13 cellular contexts compared by ENCODE assay signal in genomic region chr11:16356751-16357365, GRCh38. TPM values are rescaled to one million over a fixed set of nuclear protein-coding genes. Genes with fewer than 3 reads are reported as not detected.
DNase-seq lines count a peak whose midpoint lies in the region; ATAC-seq, FAIRE-seq and TF ChIP-seq lines count a peak whose summit lies in the region.
"Had no signal": no experiment of that assay in that cellular context is flagged by ENCODE, and none has a peak within 500 bp of the region (broad histone marks: within the 10 kb centered on the region; RNA-seq: fewer than 3 reads in every experiment).

No MANE protein-coding gene starts in this region.

- CTCF ChIA-PET in naive thymus-derived CD4-positive, alpha-beta T cell (lab: Charles Lee), result no interaction called here

- H3K4me1 ChIP-seq in skeletal muscle tissue (ENCODE audit: control insufficient read depth in 3 of 3, insufficient read depth in 3 of 3, low read length in 3 of 3), result peaks cover 12 to 19% (median 13%) of the 10 kb centered on the region in 3 donors
- no peaks in the 10 kb centered on the region for H3K4me1 ChIP-seq in naive thymus-derived CD4-positive, alpha-beta T cell (ENCODE audit: control insufficient read depth in 2 of 2, insufficient read depth in 2 of 2, low read length in 2 of 2)
- H3K4me1 ChIP-seq: BLaER1 had no signal

- no peak overlapping the region for H3K4me3 Mint-ChIP-seq in naive thymus-derived CD4-positive, alpha-beta T cell

- no peaks in the 10 kb centered on the region for H3K36me3 Mint-ChIP-seq in naive thymus-derived CD4-positive, alpha-beta T cell

- no peaks in the 10 kb centered on the region for H3K36me3 ChIP-seq in brain microvascular endothelial cell (replicated peaks)
- no peaks in the 10 kb centered on the region for H3K36me3 ChIP-seq in skeletal muscle tissue (ENCODE audit: control insufficient read depth in 3 of 3, insufficient read depth in 3 of 3, low read length in 3 of 3)
- no peaks in the 10 kb centered on the region for H3K36me3 ChIP-seq in naive thymus-derived CD4-positive, alpha-beta T cell (ENCODE audit: control insufficient read depth in 2 of 3, insufficient read depth in 3 of 3, low read length in 3 of 3)
- H3K36me3 ChIP-seq: BLaER1 had no signal

- H3K27ac ChIP-seq in brain microvascular endothelial cell (no peak overlapping the region), skeletal muscle tissue (ENCODE audit: low read depth, low read length) (peak overlapping the region; percentile 41)
- no peak overlapping the region for H3K27ac ChIP-seq in naive thymus-derived CD4-positive, alpha-beta T cell (ENCODE audit: low read depth, low read length)
- H3K27ac ChIP-seq: BLaER1 had no signal

- peak overlapping the region in 1 of 3 donors; percentile 15 for H3K9ac ChIP-seq in skeletal muscle tissue (ENCODE audit: low read depth in 1 of 3, low read length in 3 of 3)
- H3K9ac ChIP-seq: BLaER1 had no signal

- no peak for TF ChIP-seq CTCF in brain microvascular endothelial cell (IDR thresholded peaks at IDR 0.05; ENCODE audit: low read depth, low read length, missing control alignments)

- intact Hi-C loops in naive thymus-derived CD4-positive, alpha-beta T cell (cut with micrococcal nuclease), result no loop called here

- no peaks in the 10 kb centered on the region for H3K27me3 Mint-ChIP-seq in naive thymus-derived CD4-positive, alpha-beta T cell

- no peak for FAIRE-seq in GM12891 (lab: Jason Lieb, UNC)
- FAIRE-seq: frontal cortex had no signal

- no peak overlapping the region for H3K27ac Mint-ChIP-seq in naive thymus-derived CD4-positive, alpha-beta T cell

- no peak for TF ChIP-seq POLR2A in GM12891 (IDR thresholded peaks at IDR 0.05; ENCODE audit: low read depth, low read length)

- in situ Hi-C loops in brain microvascular endothelial cell (cut with HindIII; ENCODE audit: low pct_ligation_motif_present, low sequenced_read_pairs), result no loop called here

- no peak for ATAC-seq in naive thymus-derived CD4-positive, alpha-beta T cell
- ATAC-seq: activated CD4-positive, CD25-positive, alpha-beta regulatory T cell treated with anti-CD3 and anti-CD28 coated beads, Interleukin-2, amount 50 U/mL, for 24 hours had no signal

- no peaks in the 10 kb centered on the region for H3K27me3 ChIP-seq in brain microvascular endothelial cell (replicated peaks)
- no peaks in the 10 kb centered on the region for H3K27me3 ChIP-seq in skeletal muscle tissue (ENCODE audit: control insufficient read depth in 3 of 3, insufficient read depth in 3 of 3, low read length in 3 of 3)
- no peaks in the 10 kb centered on the region for H3K27me3 ChIP-seq in naive thymus-derived CD4-positive, alpha-beta T cell (ENCODE audit: control insufficient read depth in 2 of 2, insufficient read depth in 2 of 2, low read length in 2 of 2)
- H3K27me3 ChIP-seq: BLaER1 had no signal

- no peaks in the 10 kb centered on the region for H3K4me1 Mint-ChIP-seq in naive thymus-derived CD4-positive, alpha-beta T cell

- H3K9me3 ChIP-seq in skeletal muscle tissue (ENCODE audit: control insufficient read depth in 3 of 3, low read length in 3 of 3), result no peaks in the 10 kb centered on the region
- no peaks in the 10 kb centered on the region for H3K9me3 ChIP-seq in naive thymus-derived CD4-positive, alpha-beta T cell (ENCODE audit: control insufficient read depth in 2 of 3, low read length in 3 of 3)
- H3K9me3 ChIP-seq: BLaER1 had no signal

- DNase-seq in HS-27A (ENCODE audit: low read depth), result peak; percentile 39
- peak; percentile 5 for DNase-seq in brain microvascular endothelial cell
- DNase-seq in inferior parietal cortex (ENCODE audit: extremely low spot score), result peak; percentile 40
- DNase-seq in RKO (ENCODE audit: low spot score), result no peak
- no peak for DNase-seq in GM12891 (ENCODE audit: insufficient read length, low spot score)
- no peak for DNase-seq in NK-92 treated with Interleukin-12 subunit alpha and Interleukin-12 subunit beta, amount 100 ng/mL, for 24 hours (lab: John Stamatoyannopoulos, UW)
- no peak for DNase-seq in naive thymus-derived CD4-positive, alpha-beta T cell
- DNase-seq: effector CD8-positive, alpha-beta T cell had no signal

- POLR2A ChIA-PET in naive thymus-derived CD4-positive, alpha-beta T cell (lab: Charles Lee), result no interaction called here

- H3K9me3 Mint-ChIP-seq in naive thymus-derived CD4-positive, alpha-beta T cell, result peaks cover 0 to 8% (median 2%) of the 10 kb centered on the region in 11 donors

- H3K4me3 ChIP-seq in brain microvascular endothelial cell (ENCODE audit: low read depth, low read length) (no peak overlapping the region), skeletal muscle tissue (ENCODE audit: low read length in 3 of 3) (peak overlapping the region in 1 of 3 donors; percentile 18)
- no peak overlapping the region for H3K4me3 ChIP-seq in naive thymus-derived CD4-positive, alpha-beta T cell (ENCODE audit: low read length)
- H3K4me3 ChIP-seq: BLaER1 had no signal

TF ChIP-seq in GM12891, 5 proteins besides CTCF, POLR2A, EP300 and RAD21:
- TF ChIP-seq SPI1 (IDR thresholded peaks at IDR 0.05; ENCODE audit: low read depth, low read length), result no peak
- no peak for TF ChIP-seq POU2F2 (IDR thresholded peaks at IDR 0.05; ENCODE audit: low read depth, low read length)
- TF ChIP-seq PAX5 (IDR thresholded peaks at IDR 0.05; ENCODE audit: insufficient read depth, low read length, severe bottlenecking), result no peak
- no peak for TF ChIP-seq POLR2AphosphoS5 (IDR thresholded peaks at IDR 0.05; ENCODE audit: low read depth, low read length)
- TF ChIP-seq TAF1 (IDR thresholded peaks at IDR 0.05; ENCODE audit: low read depth, low read length), result no peak

RNA-seq across cellular contexts. Expression of gene SOX6, which starts 0.5 kb away (rescaled TPM):
- total RNA-seq in skeletal muscle tissue, result 50.1 TPM
- polyA plus RNA-seq in GM12891 (2012; ENCODE audit: low read depth, missing spikeins), result 0.05 TPM
- under 1 TPM in 1 of 5 experiments, not detected in 4; 0.51 TPM for total RNA-seq in naive thymus-derived CD4-positive, alpha-beta T cell
- polyA plus RNA-seq in naive thymus-derived CD4-positive, alpha-beta T cell, result not detected
- total RNA-seq: M059J had no signal

Comparison
In these comparisons a context has a peak if more than half of its experiments do, and no peak if none do; other contexts are left out.
1. DNase-seq: peak in HS-27A (single experiment), brain microvascular endothelial cell (single experiment) and inferior parietal cortex (single experiment); none in RKO (single experiment), GM12891 (single experiment), NK-92 treated with Interleukin-12 subunit alpha and Interleukin-12 subunit beta, amount 100 ng/mL, for 24 hours (single experiment) and naive thymus-derived CD4-positive, alpha-beta T cell (0 of 9).
2. RNA of gene SOX6, which starts 0.5 kb away (total RNA-seq): 50.1 TPM in skeletal muscle tissue (single experiment); 0.51 TPM in naive thymus-derived CD4-positive, alpha-beta T cell; every median in the first group is over 10 times any median in the second.